Comparison of ENCODE assay signal across 10 cellular contexts in genomic region chr16:85444879-85445778, GRCh38.
DNase-seq lines count a peak whose midpoint lies in the region; ATAC-seq and TF ChIP-seq lines count a peak whose summit lies in the region.
"Had no signal": no experiment of that assay in that cellular context is flagged by ENCODE, and none has a peak within 500 bp of the region (broad histone marks: within the 10 kb centered on the region; RNA-seq: fewer than 3 reads in every experiment).

No MANE protein-coding gene starts in this region.

- no peak overlapping the region for H3K27ac Mint-ChIP-seq in neural progenitor cell
- H3K27ac Mint-ChIP-seq in activated CD4-positive, alpha-beta T cell treated with anti-CD3 and anti-CD28 coated beads, Interleukin-2, amount 10 ng/mL, durations not matched to agents 24 days and 14 days = no peak overlapping the region

- H3K9me2 ChIP-seq in DOHH2 (replicated peaks; ENCODE audit: control insufficient read depth, low read length) = no peaks in the 10 kb centered on the region

- H4K20me1 ChIP-seq in DOHH2 (ENCODE audit: control insufficient read depth, insufficient read depth, low read depth, low read length) = no peaks in the 10 kb centered on the region
- peaks cover 34% of the 10 kb centered on the region for H4K20me1 ChIP-seq in neural progenitor cell (ENCODE audit: low read depth)

- no peak for ATAC-seq in SK-N-SH treated with all-trans-retinoic acid at 6 μM for 48 hours
- no peak for ATAC-seq in HG02642 (IDR thresholded peaks at IDR 0.05; ENCODE audit: poor library complexity, unreplicated experiment)
- no peak for ATAC-seq in psoas muscle

- peaks cover 37% of the 10 kb centered on the region for H3K4me1 Mint-ChIP-seq in neural progenitor cell
- peaks cover 3% of the 10 kb centered on the region for H3K4me1 Mint-ChIP-seq in activated CD4-positive, alpha-beta T cell treated with anti-CD3 and anti-CD28 coated beads, Interleukin-2, amount 10 ng/mL, durations not matched to agents 24 days and 14 days

- WGBS in psoas muscle, 3 donors = 85 to 87% (median 85%) methylated on average over 38 to 41 of the region's 41 CpGs

- no peaks in the 10 kb centered on the region for H3K36me3 Mint-ChIP-seq in neural progenitor cell
- no peaks in the 10 kb centered on the region for H3K36me3 Mint-ChIP-seq in activated CD4-positive, alpha-beta T cell treated with anti-CD3 and anti-CD28 coated beads, Interleukin-2, amount 10 ng/mL, durations not matched to agents 24 days and 14 days (ENCODE audit: low read depth)

- H3K9me3 Mint-ChIP-seq in neural progenitor cell = no peaks in the 10 kb centered on the region
- no peaks in the 10 kb centered on the region for H3K9me3 Mint-ChIP-seq in activated CD4-positive, alpha-beta T cell treated with anti-CD3 and anti-CD28 coated beads, Interleukin-2, amount 10 ng/mL, durations not matched to agents 24 days and 14 days

- H3K27me3 ChIP-seq in DOHH2 (ENCODE audit: control insufficient read depth, low read length) = peaks cover 4% of the 10 kb centered on the region; the same call in 1 of the 2 replicates
- peaks cover 16% of the 10 kb centered on the region for H3K27me3 ChIP-seq in neural progenitor cell
- H3K27me3 ChIP-seq in uterus = no peaks in the 10 kb centered on the region
- no peaks in the 10 kb centered on the region for H3K27me3 ChIP-seq in psoas muscle (ENCODE audit: insufficient read depth in 3 of 3, low read length in 2 of 3)
- H3K27me3 ChIP-seq: vagina had no signal

- peaks cover 16% of the 10 kb centered on the region for H3K27me3 Mint-ChIP-seq in neural progenitor cell (ENCODE audit: insufficient read depth, low read depth)
- H3K27me3 Mint-ChIP-seq in activated CD4-positive, alpha-beta T cell treated with anti-CD3 and anti-CD28 coated beads, Interleukin-2, amount 10 ng/mL, durations not matched to agents 24 days and 14 days = peaks cover 3% of the 10 kb centered on the region

- H3K9me3 ChIP-seq in DOHH2 (ENCODE audit: control insufficient read depth, insufficient read depth, low read length) (no peaks in the 10 kb centered on the region), neural progenitor cell (ENCODE audit: low read depth) (no peaks in the 10 kb centered on the region), uterus (no peaks in the 10 kb centered on the region), psoas muscle (no peaks in the 10 kb centered on the region)
- H3K9me3 ChIP-seq: vagina had no signal

- intact Hi-C loops in activated CD4-positive, alpha-beta T cell treated with anti-CD3 and anti-CD28 coated beads, Interleukin-2, amount 10 ng/mL, durations not matched to agents 24 days and 14 days (cut with micrococcal nuclease) = no loop called here
- intact Hi-C loops in uterus (cut with DNase I; ENCODE audit: low total_unique reads) = no loop called here
- intact Hi-C loops in psoas muscle (cut with DNase I) = no loop called here

- H2AFZ ChIP-seq in neural progenitor cell (replicated peaks) = no peak overlapping the region

- no peak for TF ChIP-seq POLR2A in uterus (IDR thresholded peaks at IDR 0.05)

- DNase-seq in NCI-H2081 (lab: John Stamatoyannopoulos, UW) = peak; percentile 94 to 98
- peak; percentile 42 for DNase-seq in neural progenitor cell (ENCODE audit: low spot score)
- DNase-seq in activated CD4-positive, alpha-beta T cell treated with anti-CD3 and anti-CD28 coated beads, Interleukin-2, amount 10 ng/mL, durations not matched to agents 24 days and 14 days = no peak
- no peak for DNase-seq in uterus
- no peak for DNase-seq in psoas muscle
- DNase-seq: activated CD4-positive, alpha-beta T cell treated with anti-CD3 and anti-CD28 coated beads for 48 hours had no signal

- H3K9ac ChIP-seq in neural progenitor cell = no peak overlapping the region

- H3K4me1 ChIP-seq in DOHH2 (ENCODE audit: control insufficient read depth, low read length) (peaks cover 54% of the 10 kb centered on the region), neural progenitor cell (peaks cover 19% of the 10 kb centered on the region), uterus (no peaks in the 10 kb centered on the region), psoas muscle (peaks cover 36% of the 10 kb centered on the region)

- H3K79me2 ChIP-seq in DOHH2 (ENCODE audit: control insufficient read depth, low read length) = no peaks in the 10 kb centered on the region
- no peaks in the 10 kb centered on the region for H3K79me2 ChIP-seq in neural progenitor cell (ENCODE audit: low read depth)

- no peaks in the 10 kb centered on the region; the same call in 1 of the 2 replicates for H3F3A ChIP-seq in DOHH2 (ENCODE audit: control insufficient read depth, insufficient read depth)
- H3F3A ChIP-seq in neural progenitor cell (ENCODE audit: low read depth) = peaks cover 4% of the 10 kb centered on the region

- no peak overlapping the region for H3K27ac ChIP-seq in DOHH2 (ENCODE audit: low read depth, low read length)
- H3K27ac ChIP-seq in neural progenitor cell = no peak overlapping the region
- no peak overlapping the region for H3K27ac ChIP-seq in uterus
- no peak overlapping the region for H3K27ac ChIP-seq in psoas muscle
- H3K27ac ChIP-seq: vagina had no signal

- H3K4me3 Mint-ChIP-seq in neural progenitor cell = no peak overlapping the region
- H3K4me3 Mint-ChIP-seq in activated CD4-positive, alpha-beta T cell treated with anti-CD3 and anti-CD28 coated beads, Interleukin-2, amount 10 ng/mL, durations not matched to agents 24 days and 14 days = no peak overlapping the region

- peak overlapping the region; percentile 43 for H3K4me2 ChIP-seq in DOHH2 (ENCODE audit: low read length)
- no peak overlapping the region for H3K4me2 ChIP-seq in neural progenitor cell

- H3K36me3 ChIP-seq in DOHH2 (ENCODE audit: control insufficient read depth, low read length) = no peaks in the 10 kb centered on the region
- H3K36me3 ChIP-seq in neural progenitor cell = no peaks in the 10 kb centered on the region
- H3K36me3 ChIP-seq in uterus = no peaks in the 10 kb centered on the region
- H3K36me3 ChIP-seq in psoas muscle (ENCODE audit: insufficient read depth in 1 of 2, low read depth in 1 of 2) = no peaks in the 10 kb centered on the region
- H3K36me3 ChIP-seq: vagina had no signal

- peak; percentile 31 for TF ChIP-seq CTCF in DOHH2 (IDR thresholded peaks at IDR 0.05; ENCODE audit: low read depth, low read length, poor library complexity, severe bottlenecking)
- no peak for TF ChIP-seq CTCF in neural progenitor cell (IDR thresholded peaks at IDR 0.05)
- TF ChIP-seq CTCF in uterus (IDR thresholded peaks at IDR 0.05) = no peak
- TF ChIP-seq CTCF in psoas muscle (IDR thresholded peaks at IDR 0.05) = no peak

- H3K4me3 ChIP-seq in DOHH2 (ENCODE audit: low read length) (no peak overlapping the region), neural progenitor cell (no peak overlapping the region), uterus (no peak overlapping the region), psoas muscle (no peak overlapping the region)
- H3K4me3 ChIP-seq: vagina had no signal

TF ChIP-seq in SK-N-SH treated with all-trans-retinoic acid at 6 μM for 48 hours, 23 proteins besides CTCF, POLR2A, EP300 and RAD21:
- TF ChIP-seq TCF4 (CRISPR knock-in tag; IDR thresholded peaks at IDR 0.05; ENCODE audit: borderline replicate concordance) = peak; percentile 55; the same call in 1 of the 2 replicates
- no peak for TF ChIP-seq CREB5 (CRISPR knock-in tag; IDR thresholded peaks at IDR 0.05; ENCODE audit: low read depth)

Comparison
In these comparisons a context has a peak if more than half of its experiments do, and no peak if none do; other contexts are left out.
1. DNase-seq: peak in NCI-H2081 (2 of 2) and neural progenitor cell (single experiment); none in activated CD4-positive, alpha-beta T cell treated with anti-CD3 and anti-CD28 coated beads, Interleukin-2, amount 10 ng/mL, durations not matched to agents 24 days and 14 days (single experiment), uterus (0 of 2) and psoas muscle (0 of 2).